8 cellular contexts compared by ENCODE assay signal in genomic region chr20:63441777-63442493, GRCh38. TPM values are rescaled to one million over a fixed set of nuclear protein-coding genes. Genes with fewer than 3 reads are reported as not detected.
DNase-seq lines count a peak whose midpoint lies in the region; ATAC-seq and TF ChIP-seq lines count a peak whose summit lies in the region.

No MANE protein-coding gene starts in this region.

- peaks cover 18% of the 10 kb centered on the region for H4K20me1 ChIP-seq in neural progenitor cell (ENCODE audit: low read depth)

- ATAC-seq in HG03460 (IDR thresholded peaks at IDR 0.05; ENCODE audit: unreplicated experiment): no peak
- no peak for ATAC-seq in HG03469 (IDR thresholded peaks at IDR 0.05; ENCODE audit: unreplicated experiment)

- H3F3A ChIP-seq in neural progenitor cell (ENCODE audit: low read depth): no peaks in the 10 kb centered on the region

- no peak overlapping the region for H2AFZ ChIP-seq in neural progenitor cell (replicated peaks)

- H3K27ac Mint-ChIP-seq in neural progenitor cell: no peak overlapping the region

- no peaks in the 10 kb centered on the region for H3K36me3 ChIP-seq in neural progenitor cell

- H3K9ac ChIP-seq in neural progenitor cell: no peak overlapping the region

- peaks cover 12% of the 10 kb centered on the region for H3K9me3 Mint-ChIP-seq in neural progenitor cell

- no peaks in the 10 kb centered on the region for H3K4me1 ChIP-seq in neural progenitor cell

- H3K27me3 ChIP-seq in neural progenitor cell: no peaks in the 10 kb centered on the region

- DNase-seq in NCI-H2171 treated with DMSO at 0.1 percent for 48 hours (lab: John Stamatoyannopoulos, UW) (peak; percentile 43), NCI-H2171 (lab: John Stamatoyannopoulos, UW) (no peak), NCI-H1105 (lab: John Stamatoyannopoulos, UW) (peak; percentile 46), neural progenitor cell (ENCODE audit: low spot score) (peak; percentile 54)
- peak; percentile 63 for DNase-seq in activated CD4-positive, alpha-beta T cell treated with anti-CD3 and anti-CD28 coated beads, Interleukin-2, amount 50 U/mL, for 1 hour
- DNase-seq in effector CD4-positive, alpha-beta T cell: peak; percentile 33

- H3K79me2 ChIP-seq in neural progenitor cell (ENCODE audit: low read depth): peaks cover 5% of the 10 kb centered on the region

- no peak overlapping the region for H3K4me2 ChIP-seq in neural progenitor cell

- no peak overlapping the region for H3K27ac ChIP-seq in neural progenitor cell

- peak; percentile 43 for TF ChIP-seq CTCF in neural progenitor cell (IDR thresholded peaks at IDR 0.05)

- H3K4me1 Mint-ChIP-seq in neural progenitor cell: peaks cover 8% of the 10 kb centered on the region

- H3K36me3 Mint-ChIP-seq in neural progenitor cell: peaks cover 17% of the 10 kb centered on the region

- no peaks in the 10 kb centered on the region for H3K9me3 ChIP-seq in neural progenitor cell (ENCODE audit: low read depth)

- H3K4me3 Mint-ChIP-seq in neural progenitor cell: no peak overlapping the region

- peaks cover 7% of the 10 kb centered on the region for H3K27me3 Mint-ChIP-seq in neural progenitor cell (ENCODE audit: insufficient read depth, low read depth)

- no peak overlapping the region for H3K4me3 ChIP-seq in neural progenitor cell

RNA-seq across cellular contexts. Expression of gene KCNQ2, which starts 30.5 kb away (rescaled TPM):
- 39.5 and 106 TPM in 2 replicates for total RNA-seq in neural progenitor cell (ENCODE audit: low replicate concordance)

RNA-seq across cellular contexts. Expression of gene EEF1A2, which starts 56.9 kb away (rescaled TPM):
- total RNA-seq in neural progenitor cell (ENCODE audit: low replicate concordance): 0.54 and 1.5 TPM in 2 replicates
